9 cellular contexts compared by ENCODE assay signal in the genomic region with DNA sequence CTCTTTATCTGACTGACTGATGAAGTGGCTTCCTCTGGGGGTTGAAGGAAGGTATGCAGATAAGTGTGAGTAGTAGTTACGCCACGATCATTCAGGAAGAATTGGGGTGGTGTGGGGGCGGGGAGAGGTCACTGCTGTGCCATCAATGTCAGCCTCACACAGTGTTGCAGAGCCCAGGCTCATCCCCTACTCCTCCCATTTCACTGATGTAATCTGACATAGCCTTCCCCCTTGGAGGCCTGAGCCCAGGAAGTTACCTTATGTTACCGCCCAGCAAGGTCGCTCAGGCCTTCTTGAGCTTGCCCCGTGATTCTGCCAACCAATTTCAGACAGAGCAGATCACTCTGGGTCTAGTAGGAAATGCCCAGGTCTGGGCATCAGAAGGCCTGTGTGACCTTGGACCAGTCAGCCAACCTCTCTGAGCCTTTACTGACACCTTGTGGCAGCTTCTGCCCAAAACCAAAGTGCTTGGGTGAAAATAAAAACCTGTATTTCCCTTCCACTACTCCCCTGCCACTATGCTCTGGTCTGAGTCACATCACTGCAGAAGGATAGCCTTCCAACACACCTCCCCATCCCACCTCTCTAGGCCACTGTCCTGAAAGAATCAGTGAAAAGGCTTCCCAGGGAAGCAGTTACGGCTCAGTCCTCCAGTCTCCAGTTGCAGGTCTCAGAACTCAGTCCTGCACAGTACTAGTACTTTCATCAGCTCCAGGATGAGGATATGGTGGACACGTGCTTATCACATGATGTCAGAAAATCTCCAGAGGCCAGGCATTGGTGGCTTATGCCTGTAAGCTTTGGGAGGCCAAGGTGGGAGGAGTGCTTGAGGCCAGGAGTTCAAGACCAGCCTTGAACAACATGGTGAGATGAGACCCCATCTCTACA. TPM values are rescaled to one million over a fixed set of nuclear protein-coding genes. Genes with fewer than 3 reads are reported as not detected.
DNase-seq lines count a peak whose midpoint lies in the region; ATAC-seq, FAIRE-seq and TF ChIP-seq lines count a peak whose summit lies in the region.
"Had no signal": no experiment of that assay in that cellular context is flagged by ENCODE, and none has a peak within 500 bp of the region (broad histone marks: within the 10 kb centered on the region; RNA-seq: fewer than 3 reads in every experiment).

No MANE protein-coding gene starts in this region.

- H3K4me3 ChIP-seq in A549, result no peak overlapping the region
- H3K4me3 ChIP-seq in SK-N-SH (ENCODE audit: low read depth in 2 of 2, low read length in 1 of 2), result no peak overlapping the region
- H3K4me3 ChIP-seq in fibroblast of the aortic adventitia (ENCODE audit: low read depth, low read length), result no peak overlapping the region
- H3K4me3 ChIP-seq: SJCRH30 had no signal

- H3K27me3 ChIP-seq in SK-N-SH (ENCODE audit: insufficient read depth), result no peaks in the 10 kb centered on the region
- H3K27me3 ChIP-seq: SJCRH30 had no signal

- H3K9me3 Mint-ChIP-seq in effector memory CD8-positive, alpha-beta T cell, result no peaks in the 10 kb centered on the region

- H3K36me3 ChIP-seq in SK-N-SH (replicated peaks in 1 of 2; ENCODE audit: control insufficient read depth in 1 of 2, insufficient read depth in 2 of 2, low read length in 1 of 2), result no peaks in the 10 kb centered on the region
- H3K36me3 ChIP-seq: SJCRH30 had no signal

- H3K4me2 ChIP-seq in A549, result no peak overlapping the region
- no peak overlapping the region for H3K4me2 ChIP-seq in SK-N-SH

- no peaks in the 10 kb centered on the region for H3K4me1 Mint-ChIP-seq in effector memory CD8-positive, alpha-beta T cell (ENCODE audit: low read depth in 2 of 2)

- FAIRE-seq in A549 (lab: Jason Lieb, UNC) (no peak), frontal cortex (lab: Jason Lieb, UNC) (no peak)

- H3K4me1 ChIP-seq in A549 (peaks cover 12% of the 10 kb centered on the region; the same call in 2 of the 3 replicates), SK-N-SH (ENCODE audit: control insufficient read depth in 1 of 2, insufficient read depth in 2 of 2, low read depth in 1 of 2, low read length in 1 of 2) (peaks cover 0 to 10% of the 10 kb centered on the region in 2 experiments; a peak in 1 of 4 replicates)
- H3K4me1 ChIP-seq: SJCRH30 had no signal

- no peak overlapping the region for H3K9ac ChIP-seq in SK-N-SH

- DNase-seq in A549 (ENCODE audit: low read depth in 1 of 2, low spot score in 1 of 2) (peak; percentile 21 to 36), GM10266 (ENCODE audit: extremely low spot score) (no peak), SK-N-SH (no peak), fibroblast of the aortic adventitia (ENCODE audit: low read depth) (peak; percentile 34), frontal cortex (ENCODE audit: low spot score in 2 of 2) (no peak), NCI-H748 treated with DMSO at 0.1 percent for 48 hours (lab: John Stamatoyannopoulos, UW) (no peak)
- DNase-seq in effector memory CD8-positive, alpha-beta T cell, result no peak

- no peak overlapping the region for H3K27ac Mint-ChIP-seq in effector memory CD8-positive, alpha-beta T cell

- no peak overlapping the region for H3K4me3 Mint-ChIP-seq in effector memory CD8-positive, alpha-beta T cell

- H3K27ac ChIP-seq in A549 (no peak overlapping the region), SK-N-SH (ENCODE audit: low read depth in 2 of 2, low read length in 1 of 2) (no peak overlapping the region)
- H3K27ac ChIP-seq: SJCRH30 had no signal

- CTCF ChIA-PET in A549 (lab: Yijun Ruan, JAX), result interaction anchor here (0.5 to 2.1 kb wide), 10 partner anchors 19 to 542 kb away, joined by 3 to 5 read pairs (median 4); no protein-coding TSS in a partner anchor
- CTCF ChIA-PET in SK-N-SH (lab: Yijun Ruan, JAX), result interaction anchor here (0.6 to 2.7 kb wide), 4 partner anchors 9 to 75 kb away, joined by 3 to 10 read pairs (median 4); no protein-coding TSS in a partner anchor

- no peaks in the 10 kb centered on the region for H3K9me3 ChIP-seq in A549
- no peaks in the 10 kb centered on the region for H3K9me3 ChIP-seq in SK-N-SH
- H3K9me3 ChIP-seq: SJCRH30 had no signal

- no peaks in the 10 kb centered on the region for H3K79me2 ChIP-seq in SK-N-SH (ENCODE audit: insufficient read depth)

- H3F3A ChIP-seq in SK-N-SH (replicated peaks; ENCODE audit: insufficient read depth), result no peaks in the 10 kb centered on the region

- POLR2A ChIA-PET in A549 (lab: Yijun Ruan, JAX), result no interaction called here
- POLR2A ChIA-PET in SK-N-SH (lab: Yijun Ruan, JAX), result no interaction called here

- no peak for TF ChIP-seq EP300 in A549 (IDR thresholded peaks at IDR 0.05)
- TF ChIP-seq EP300 in SK-N-SH (IDR thresholded peaks at IDR 0.05; ENCODE audit: borderline replicate concordance in 1 of 2, low read depth in 1 of 2, low read length in 1 of 2), result no peak

- peaks cover 0 to 25% of the 10 kb centered on the region in 2 donors for H3K27me3 Mint-ChIP-seq in effector memory CD8-positive, alpha-beta T cell

- no peaks in the 10 kb centered on the region for H3K36me3 Mint-ChIP-seq in effector memory CD8-positive, alpha-beta T cell (ENCODE audit: insufficient read depth)

- peak; percentile 59 to 82; a peak in 5 of 6 replicates for ATAC-seq in A549
- ATAC-seq in GM21825 (IDR thresholded peaks at IDR 0.05; ENCODE audit: unreplicated experiment), result no peak
- no peak for ATAC-seq in effector memory CD8-positive, alpha-beta T cell (replicated peaks)

- no peak for TF ChIP-seq POLR2A in A549 (IDR thresholded peaks at IDR 0.05; ENCODE audit: low read length)

- H2AFZ ChIP-seq in SK-N-SH (ENCODE audit: low read depth), result no peak overlapping the region

- TF ChIP-seq RAD21 in A549 (conservative IDR thresholded peaks at IDR 0.05 in 1 of 2, IDR thresholded peaks at IDR 0.05 in 1 of 2) (peak; percentile 56 to 65), SK-N-SH (IDR thresholded peaks at IDR 0.05; ENCODE audit: low read length) (peak; percentile 62)

- no peaks in the 10 kb centered on the region for H3K9me2 ChIP-seq in SK-N-SH

- WGBS in A549 (ENCODE audit: missing lambda C conversion rate), result 46% methylated on average over 7 of the region's 8 CpGs
- WGBS in SK-N-SH (ENCODE audit: low lambda C conversion rate), result 56% methylated on average over 8 of the region's 8 CpGs

- H4K20me1 ChIP-seq in SK-N-SH (ENCODE audit: insufficient read depth), result no peaks in the 10 kb centered on the region

- TF ChIP-seq CTCF in A549 (IDR thresholded peaks at IDR 0.05) (peak; percentile 47), GM10266 (IDR thresholded peaks at IDR 0.05; ENCODE audit: control insufficient read depth, insufficient read depth, low read depth, missing control alignments) (peak; percentile 16), SK-N-SH (IDR thresholded peaks at IDR 0.05) (peak; percentile 46), fibroblast of the aortic adventitia (IDR thresholded peaks at IDR 0.05; ENCODE audit: insufficient read depth, low read length) (peak; percentile 46)

TF ChIP-seq in A549, 52 proteins besides CTCF, POLR2A, EP300 and RAD21 (continues in another document):
- TF ChIP-seq, protein P1, sequence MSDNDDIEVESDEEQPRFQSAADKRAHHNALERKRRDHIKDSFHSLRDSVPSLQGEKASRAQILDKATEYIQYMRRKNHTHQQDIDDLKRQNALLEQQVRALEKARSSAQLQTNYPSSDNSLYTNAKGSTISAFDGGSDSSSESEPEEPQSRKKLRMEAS (IDR thresholded peaks at IDR 0.05), result no peak
- peak; percentile 32; the same call in 2 of the 3 replicates for TF ChIP-seq SMC3 (IDR thresholded peaks at IDR 0.05)
- TF ChIP-seq PHF8 (IDR thresholded peaks at IDR 0.05; ENCODE audit: borderline replicate concordance, low read depth), result no peak
- peak; percentile 41 for TF ChIP-seq ZFP36 (IDR thresholded peaks at IDR 0.05; ENCODE audit: borderline replicate concordance, partially characterized antibody)
- TF ChIP-seq, protein P2, sequence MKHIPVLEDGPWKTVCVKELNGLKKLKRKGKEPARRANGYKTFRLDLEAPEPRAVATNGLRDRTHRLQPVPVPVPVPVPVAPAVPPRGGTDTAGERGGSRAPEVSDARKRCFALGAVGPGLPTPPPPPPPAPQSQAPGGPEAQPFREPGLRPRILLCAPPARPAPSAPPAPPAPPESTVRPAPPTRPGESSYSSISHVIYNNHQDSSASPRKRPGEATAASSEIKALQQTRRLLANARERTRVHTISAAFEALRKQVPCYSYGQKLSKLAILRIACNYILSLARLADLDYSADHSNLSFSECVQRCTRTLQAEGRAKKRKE (CRISPR knock-in tag; IDR thresholded peaks at IDR 0.05; ENCODE audit: low read depth), result no peak
- no peak for TF ChIP-seq ZNF302 (CRISPR knock-in tag; IDR thresholded peaks at IDR 0.05)
- TF ChIP-seq CHD2 (IDR thresholded peaks at IDR 0.05; ENCODE audit: low read length, partially characterized antibody), result no peak

TF ChIP-seq in SK-N-SH, 30 proteins besides CTCF, POLR2A, EP300 and RAD21:
- TF ChIP-seq RFX5 (IDR thresholded peaks at IDR 0.05; ENCODE audit: low read length) (no peak), SMC3 (IDR thresholded peaks at IDR 0.05; ENCODE audit: low read depth, low read length) (peak; percentile 40)

RNA-seq across cellular contexts. Expression of a gene that starts 28.1 kb away (rescaled TPM):
- polyA plus RNA-seq in A549 (2011; rRNA removed), result 0.48 and 0.54 TPM in 2 replicates
- 1.7 and 2.4 TPM in 2 replicates for polyA plus RNA-seq in A549 (2012; cell fraction: cytosol; rRNA removed)
- 2.2 and 2.3 TPM in 2 replicates for polyA plus RNA-seq in A549 (2012; cell fraction: nucleus; rRNA removed)
- 0.84 to 1.9 TPM (median 1.1 TPM) in 3 replicates for polyA plus RNA-seq in A549 (2017; fragmentation: RNase III; extraction: RNeasy Plus Mini Kit Qiagen cat#74134 plus additional on column Dnase treatment)
- 0.45 and 0.78 TPM in 2 replicates for polyA minus RNA-seq in A549 (2011; rRNA and poly(A)+ RNA removed)
- polyA plus RNA-seq in SK-N-SH (2012; rRNA removed), result 3.6 and 3.7 TPM in 2 replicates
- 1.6 and 2.2 TPM in 2 replicates for polyA plus RNA-seq in SK-N-SH (2012; cell fraction: cytosol; rRNA removed)
- polyA plus RNA-seq in SK-N-SH (2012; cell fraction: nucleus; rRNA removed), result 5.7 and 6.7 TPM in 2 replicates
- total RNA-seq in fibroblast of the aortic adventitia (ENCODE audit: low replicate concordance), result 1.2 and 5.5 TPM in 2 replicates
- total RNA-seq in frontal cortex, result 26.1 TPM
- total RNA-seq: SJCRH30 had no signal

Comparison
In these comparisons a context has a peak if more than half of its experiments do, and no peak if none do; other contexts are left out.
1. ATAC-seq: peak in A549 (2 of 2); none in GM21825 (single experiment) and effector memory CD8-positive, alpha-beta T cell (single experiment).
2. DNase-seq: peak in A549 (2 of 2) and fibroblast of the aortic adventitia (single experiment); none in GM10266 (single experiment), SK-N-SH (single experiment), frontal cortex (0 of 2), NCI-H748 treated with DMSO at 0.1 percent for 48 hours (single experiment) and effector memory CD8-positive, alpha-beta T cell (0 of 3).
3. Peak in every context shown above with its lines, with median percentiles within 50 percentile points of each other: CTCF ChIP-seq.